ENCODE assay signal across 10 cellular contexts in the genomic region with DNA sequence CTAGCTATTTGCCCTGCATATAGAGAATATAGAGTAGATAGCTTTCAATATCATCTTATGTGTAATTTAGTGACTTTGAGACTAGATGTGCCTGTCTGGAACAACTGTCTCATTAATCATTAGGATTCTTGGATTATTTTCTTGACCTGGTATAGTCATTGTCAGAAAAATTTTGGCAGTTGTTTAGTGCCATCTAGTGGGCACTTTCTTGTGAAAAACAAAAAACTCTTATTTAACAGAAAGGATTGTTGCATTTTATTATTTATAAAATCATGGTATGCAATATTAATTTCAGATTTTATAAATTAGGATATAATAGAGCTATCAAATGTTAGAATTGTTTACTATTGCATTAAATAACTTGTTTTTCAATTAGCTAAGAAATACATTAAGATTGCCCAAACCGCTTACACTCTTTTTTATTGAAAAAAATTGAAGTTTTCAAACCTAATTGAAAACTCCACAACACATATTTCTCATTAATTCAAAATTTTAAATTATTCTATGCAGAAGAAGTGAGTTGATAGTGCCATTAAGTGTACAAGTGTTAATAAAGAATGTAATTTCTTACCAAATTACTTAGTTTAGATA.
A peak's percentile ranks its signal among the peaks of the same experiment; 100 is the strongest.
DNase-seq lines count a peak whose midpoint lies in the region; ATAC-seq, FAIRE-seq and TF ChIP-seq lines count a peak whose summit lies in the region.
"Had no signal": no experiment of that assay in that cellular context is flagged by ENCODE, and none has a peak within 500 bp of the region (broad histone marks: within the 10 kb centered on the region; RNA-seq: fewer than 3 reads in every experiment).

No MANE protein-coding gene starts in this region.

- no peak overlapping the region for H2BK120ac ChIP-seq in IMR-90 (ENCODE audit: low read depth, low read length)

- no peaks in the 10 kb centered on the region for H3F3A ChIP-seq in SU-DHL-6 (ENCODE audit: insufficient read depth)

- POLR2A ChIA-PET in IMR-90 (lab: Charles Lee; ENCODE audit: unreplicated experiment), result no interaction called here

- H2BK15ac ChIP-seq in IMR-90 (ENCODE audit: low read depth, low read length), result no peak overlapping the region

- no peak overlapping the region for H4K5ac ChIP-seq in IMR-90 (ENCODE audit: low read depth, low read length)

- H3K79me2 ChIP-seq in SU-DHL-6 (ENCODE audit: insufficient read depth, low read length), result no peaks in the 10 kb centered on the region

- CTCF ChIA-PET in IMR-90 (lab: Yijun Ruan, JAX), result interaction anchor here (1.0 to 1.8 kb wide), 5 partner anchors 9 to 312 kb away, joined by 3 to 8 read pairs (median 3); no protein-coding TSS in a partner anchor

- WGBS in IMR-90 (ENCODE audit: extremely low coverage in 2 of 2, insufficient read length in 1 of 2), 2 experiments, result no CpG with 5 or more reads among the region's 1 CpG

- no peak overlapping the region for H2AK5ac ChIP-seq in IMR-90 (ENCODE audit: low read depth, low read length)

- H3K27ac Mint-ChIP-seq in glutamatergic neuron (ENCODE audit: unreplicated experiment), result no peak overlapping the region
- no peak overlapping the region for H3K27ac Mint-ChIP-seq in type B pancreatic cell

- H3K9me3 Mint-ChIP-seq in glutamatergic neuron (ENCODE audit: unreplicated experiment) (peaks cover 2% of the 10 kb centered on the region), type B pancreatic cell (no peaks in the 10 kb centered on the region)

- peak; percentile 100 for FAIRE-seq in D721Med (lab: Jason Lieb, UNC)

- no peaks in the 10 kb centered on the region for H3K9me2 ChIP-seq in SU-DHL-6 (replicated peaks; ENCODE audit: insufficient read depth, low read length)

- no peak overlapping the region for H4K8ac ChIP-seq in IMR-90 (ENCODE audit: low read depth in 2 of 2, low read length in 2 of 2)

- BruUV-seq in IMR-90 (replicated peaks; lab: Mats Ljungman, UMichigan), result no TSS peak

- H3K9me1 ChIP-seq in IMR-90 (ENCODE audit: insufficient read depth, low read length), result no peaks in the 10 kb centered on the region

- H2BK20ac ChIP-seq in IMR-90 (ENCODE audit: low read depth, low read length), result no peak overlapping the region

- H3K36me3 ChIP-seq in IMR-90 (ENCODE audit: control insufficient read depth, insufficient read depth, low read length) (no peaks in the 10 kb centered on the region), SU-DHL-6 (ENCODE audit: low read length) (no peaks in the 10 kb centered on the region)
- H3K36me3 ChIP-seq: SJCRH30 had no signal

- no peak overlapping the region for H2BK5ac ChIP-seq in IMR-90 (ENCODE audit: low read depth, low read length, poor library complexity, severe bottlenecking)

- no peak overlapping the region for H3K23ac ChIP-seq in IMR-90 (ENCODE audit: low read depth, low read length)

- H4K91ac ChIP-seq in IMR-90 (ENCODE audit: insufficient read depth, low read depth, low read length), result no peak overlapping the region

- H3K4me2 ChIP-seq in IMR-90 (ENCODE audit: low read depth, low read length), result no peak overlapping the region
- H3K4me2 ChIP-seq in SU-DHL-6 (ENCODE audit: low read depth, low read length, poor library complexity, severe bottlenecking), result no peak overlapping the region

- H3K4me3 Mint-ChIP-seq in glutamatergic neuron (ENCODE audit: unreplicated experiment) (no peak overlapping the region), type B pancreatic cell (no peak overlapping the region)

- no peaks in the 10 kb centered on the region for H3K79me1 ChIP-seq in IMR-90 (ENCODE audit: low read depth in 1 of 2, low read length in 2 of 2)

- no peak overlapping the region for H3K14ac ChIP-seq in IMR-90 (replicated peaks; ENCODE audit: low read depth, low read length)

- no peaks in the 10 kb centered on the region for H3K4me1 Mint-ChIP-seq in glutamatergic neuron (ENCODE audit: low read depth, unreplicated experiment)
- H3K4me1 Mint-ChIP-seq in type B pancreatic cell (ENCODE audit: unreplicated experiment), result peaks cover 5% of the 10 kb centered on the region

- no peaks in the 10 kb centered on the region for H3K27me3 Mint-ChIP-seq in glutamatergic neuron (ENCODE audit: unreplicated experiment)
- H3K27me3 Mint-ChIP-seq in type B pancreatic cell, result no peaks in the 10 kb centered on the region

- dilution Hi-C loops in IMR-90 (cut with HindIII; ENCODE audit: low sequenced_read_pairs, unreplicated experiment), result no loop called here

- no peak for ATAC-seq in IMR-90 (ENCODE audit: low read depth)
- ATAC-seq in GM18520 (IDR thresholded peaks at IDR 0.05; ENCODE audit: unreplicated experiment), result no peak
- ATAC-seq in HG03095 (IDR thresholded peaks at IDR 0.05; ENCODE audit: unreplicated experiment), result no peak
- ATAC-seq in activated CD4-positive, CD25-positive, alpha-beta regulatory T cell treated with anti-CD3 and anti-CD28 coated beads, Interleukin-2, amount 50 U/mL, for 24 hours, result no peak
- ATAC-seq: mucosa of descending colon had no signal

- H3K27ac ChIP-seq in IMR-90 (ENCODE audit: insufficient read depth, low read length), result no peak overlapping the region
- H3K27ac ChIP-seq in SU-DHL-6 (ENCODE audit: low read depth, low read length), result no peak overlapping the region
- H3K27ac ChIP-seq: SJCRH30 had no signal

- TF ChIP-seq POLR2A in IMR-90 (IDR thresholded peaks at IDR 0.05; ENCODE audit: low read depth, low read length), result no peak

- peak; percentile 62 for TF ChIP-seq RAD21 in IMR-90 (IDR thresholded peaks at IDR 0.05; ENCODE audit: low read length)

- no peak overlapping the region for H3K9ac ChIP-seq in IMR-90 (ENCODE audit: low read depth, low read length)
- H3K9ac ChIP-seq in SU-DHL-6 (ENCODE audit: low read length), result no peak overlapping the region

- in situ Hi-C loops in IMR-90 (cut with MboI; ENCODE audit: low sequenced_read_pairs), result no loop called here

- H2AFZ ChIP-seq in IMR-90 (replicated peaks; ENCODE audit: low read length, poor library complexity), result no peak overlapping the region
- H2AFZ ChIP-seq in SU-DHL-6 (ENCODE audit: low read depth, low read length, severe bottlenecking), result no peak overlapping the region

- H3K36me3 Mint-ChIP-seq in glutamatergic neuron (ENCODE audit: unreplicated experiment) (no peaks in the 10 kb centered on the region), type B pancreatic cell (no peaks in the 10 kb centered on the region)

- peak; percentile 48 for DNase-seq in D721Med (ENCODE audit: insufficient read length, low spot score)
- DNase-seq in IMR-90, result peak; percentile 42
- DNase-seq in glutamatergic neuron, result no peak
- DNase-seq in type B pancreatic cell (ENCODE audit: extremely low spot score, unreplicated experiment), result no peak

- H3K27me3 ChIP-seq in IMR-90 (ENCODE audit: control insufficient read depth, insufficient read depth, low read length) (no peaks in the 10 kb centered on the region), SU-DHL-6 (ENCODE audit: low read length) (no peaks in the 10 kb centered on the region)
- H3K27me3 ChIP-seq: SJCRH30 had no signal

- no peak overlapping the region for H3K4me3 ChIP-seq in IMR-90 (ENCODE audit: insufficient read depth, low read depth, low read length)
- no peak overlapping the region for H3K4me3 ChIP-seq in SU-DHL-6 (ENCODE audit: insufficient read depth, low read length, poor library complexity, severe bottlenecking)
- H3K4me3 ChIP-seq: mucosa of descending colon, SJCRH30 had no signal

- no peak overlapping the region for H3K4ac ChIP-seq in IMR-90 (ENCODE audit: low read depth, low read length)

- H3K18ac ChIP-seq in IMR-90 (ENCODE audit: low read depth, low read length), result no peak overlapping the region

- TF ChIP-seq CTCF in D721Med (IDR thresholded peaks at IDR 0.05; ENCODE audit: insufficient read depth, missing control alignments), result peak; percentile 67
- TF ChIP-seq CTCF in IMR-90 (conservative IDR thresholded peaks at IDR 0.05; ENCODE audit: low read depth, low read length), result peak; percentile 60
- TF ChIP-seq CTCF in SU-DHL-6 (IDR thresholded peaks at IDR 0.05; ENCODE audit: insufficient read depth, low read length, poor library complexity, severe bottlenecking), result peak; percentile 76
- TF ChIP-seq CTCF in glutamatergic neuron (IDR thresholded peaks at IDR 0.05; ENCODE audit: partially characterized antibody, unreplicated experiment), result peak; percentile 84
- TF ChIP-seq CTCF in type B pancreatic cell (conservative IDR thresholded peaks at IDR 0.05), result peak; percentile 88

- no peak overlapping the region for H2AK9ac ChIP-seq in IMR-90 (replicated peaks; ENCODE audit: low read depth, low read length, poor library complexity)

- H3K4me1 ChIP-seq in IMR-90 (ENCODE audit: control insufficient read depth, insufficient read depth, low read length), result 0 out of 2 replicates have a peak, but pooled peaks cover 2% of the 10 kb centered on the region
- H3K4me1 ChIP-seq: SJCRH30 had no signal

- H3K9me3 ChIP-seq in IMR-90 (ENCODE audit: control insufficient read depth, insufficient read depth, low read length) (no peaks in the 10 kb centered on the region), SU-DHL-6 (ENCODE audit: insufficient read depth, low read length) (no peaks in the 10 kb centered on the region)
- H3K9me3 ChIP-seq: mucosa of descending colon, SJCRH30 had no signal

- H4K20me1 ChIP-seq in IMR-90 (ENCODE audit: insufficient read depth, low read length) (no peaks in the 10 kb centered on the region), SU-DHL-6 (ENCODE audit: low read depth, low read length) (no peaks in the 10 kb centered on the region)

- H3K56ac ChIP-seq in IMR-90 (ENCODE audit: extremely low read depth, insufficient read depth, low read length), result no peak overlapping the region

- intact Hi-C loops in IMR-90 (cut with micrococcal nuclease), result loop anchor here (1.0 to 5.0 kb wide), 4 partner anchors 113 to 1104 kb away; no protein-coding TSS in a partner anchor

TF ChIP-seq in IMR-90, 13 proteins besides CTCF, POLR2A, EP300 and RAD21:
- TF ChIP-seq, protein P1, sequence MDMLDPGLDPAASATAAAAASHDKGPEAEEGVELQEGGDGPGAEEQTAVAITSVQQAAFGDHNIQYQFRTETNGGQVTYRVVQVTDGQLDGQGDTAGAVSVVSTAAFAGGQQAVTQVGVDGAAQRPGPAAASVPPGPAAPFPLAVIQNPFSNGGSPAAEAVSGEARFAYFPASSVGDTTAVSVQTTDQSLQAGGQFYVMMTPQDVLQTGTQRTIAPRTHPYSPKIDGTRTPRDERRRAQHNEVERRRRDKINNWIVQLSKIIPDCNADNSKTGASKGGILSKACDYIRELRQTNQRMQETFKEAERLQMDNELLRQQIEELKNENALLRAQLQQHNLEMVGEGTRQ (IDR thresholded peaks at IDR 0.05; ENCODE audit: low read depth, low read length), result no peak
- TF ChIP-seq SMC3 (IDR thresholded peaks at IDR 0.05; ENCODE audit: low read depth, low read length), result peak; percentile 48; the same call in 1 of the 2 replicates

Comparison
In these comparisons a context has a peak if more than half of its experiments do, and no peak if none do; other contexts are left out.
1. DNase-seq: peak in D721Med (single experiment) and IMR-90 (single experiment); none in glutamatergic neuron (single experiment) and type B pancreatic cell (single experiment).
2. Peak in every context shown above with its lines, with median percentiles within 50 percentile points of each other: CTCF ChIP-seq.